8 cellular contexts compared by ENCODE assay signal in the genomic region with DNA sequence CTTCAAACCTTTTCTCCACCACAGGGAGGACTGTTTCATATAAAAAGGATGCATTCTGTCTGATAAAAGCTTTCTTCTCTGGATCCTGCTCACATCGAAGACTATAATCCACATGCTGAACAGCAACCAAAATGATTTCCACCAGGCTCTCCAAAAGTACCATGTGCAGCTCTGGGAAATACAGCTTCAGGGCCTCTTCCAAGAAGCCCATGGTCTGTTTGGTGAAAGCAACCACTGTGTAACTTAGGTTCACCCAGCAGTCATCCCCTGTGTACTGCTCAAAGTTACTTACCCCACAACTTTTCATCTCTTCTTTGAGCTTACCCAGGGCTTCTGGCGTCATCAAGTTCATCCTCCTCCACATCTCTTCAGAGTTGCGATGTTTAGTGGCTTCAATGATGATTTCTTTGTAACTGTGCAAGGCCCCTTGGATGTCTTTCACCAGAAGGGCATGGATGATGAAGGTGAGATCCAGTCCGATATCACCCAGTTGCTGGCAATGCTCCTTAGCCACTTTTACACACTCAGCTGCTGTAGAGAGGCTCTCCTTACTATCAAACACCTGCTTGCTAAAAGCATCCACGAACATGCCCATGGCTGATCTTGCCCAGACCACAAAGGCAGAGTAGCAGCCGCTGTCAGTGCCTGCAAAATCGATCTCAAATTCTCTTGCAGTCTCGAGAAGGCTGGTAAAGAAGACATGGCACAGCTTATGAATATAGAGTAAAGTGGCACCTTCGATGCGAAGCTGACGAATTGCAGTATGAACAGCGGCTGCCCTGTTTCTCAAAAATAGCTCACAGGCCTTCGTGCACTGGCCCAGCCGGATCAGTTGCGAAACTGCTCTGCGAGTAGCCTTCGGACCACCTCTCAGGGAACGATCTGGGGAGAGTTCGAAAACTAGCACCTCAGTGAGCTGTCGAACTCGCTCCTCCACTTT. TPM values are rescaled to one million over a fixed set of nuclear protein-coding genes. Genes with fewer than 3 reads are reported as not detected.
DNase-seq lines count a peak whose midpoint lies in the region; ATAC-seq and TF ChIP-seq lines count a peak whose summit lies in the region.

No MANE protein-coding gene starts in this region.

- no peak for TF ChIP-seq CTCF in CD8-positive, alpha-beta T cell (IDR thresholded peaks at IDR 0.05)
- no peak for TF ChIP-seq CTCF in neural progenitor cell (IDR thresholded peaks at IDR 0.05)

- H3K4me3 Mint-ChIP-seq in CD8-positive, alpha-beta T cell: peak overlapping the region; percentile 97
- H3K4me3 Mint-ChIP-seq in neural progenitor cell: peak overlapping the region; percentile 97

- peak overlapping the region; percentile 98 for H3K4me3 ChIP-seq in CD8-positive, alpha-beta T cell (ENCODE audit: low read depth, low read length)
- H3K4me3 ChIP-seq in ectodermal cell (ENCODE audit: insufficient read depth, low read depth, low read length) (peak overlapping the region; percentile 76), neural progenitor cell (peak overlapping the region; percentile 96)

- peaks cover 22% of the 10 kb centered on the region for H4K20me1 ChIP-seq in neural progenitor cell (ENCODE audit: low read depth)

- no peak overlapping the region for H2AFZ ChIP-seq in neural progenitor cell (replicated peaks)

- no peaks in the 10 kb centered on the region for H3K36me3 ChIP-seq in CD8-positive, alpha-beta T cell (ENCODE audit: insufficient read depth, low read length)
- H3K36me3 ChIP-seq in ectodermal cell (ENCODE audit: control insufficient read depth, insufficient read depth, low read length) (no peaks in the 10 kb centered on the region), neural progenitor cell (no peaks in the 10 kb centered on the region)

- POLR2A ChIA-PET in CD8-positive, alpha-beta T cell (lab: Charles Lee): interaction anchor here (0.9 kb wide), 1 partner anchor 84 kb away, joined by 3 read pairs; no protein-coding TSS in a partner anchor

- peaks cover 62% of the 10 kb centered on the region for H3K36me3 Mint-ChIP-seq in CD8-positive, alpha-beta T cell
- H3K36me3 Mint-ChIP-seq in neural progenitor cell: peaks cover 5% of the 10 kb centered on the region

- peaks cover 10% of the 10 kb centered on the region for H3K9me3 Mint-ChIP-seq in CD8-positive, alpha-beta T cell
- H3K9me3 Mint-ChIP-seq in neural progenitor cell: no peaks in the 10 kb centered on the region

- CTCF ChIA-PET in CD8-positive, alpha-beta T cell (lab: Charles Lee): interaction anchor here (0.6 kb wide), 1 partner anchor 419 kb away, joined by 3 read pairs; no protein-coding TSS in a partner anchor

- no peak for DNase-seq in CD8-positive, alpha-beta T cell
- DNase-seq in NAMALWA (ENCODE audit: low spot score): peak; percentile 22
- no peak for DNase-seq in neural progenitor cell (ENCODE audit: low spot score)
- DNase-seq in NCI-H187 (lab: John Stamatoyannopoulos, UW): no peak

- no peak overlapping the region for H3K27ac ChIP-seq in CD8-positive, alpha-beta T cell (ENCODE audit: low read depth, low read length)
- H3K27ac ChIP-seq in ectodermal cell (ENCODE audit: insufficient read depth, low read depth, low read length, poor library complexity, severe bottlenecking) (no peak overlapping the region), neural progenitor cell (no peak overlapping the region)

- peak overlapping the region; percentile 97 for H3K4me2 ChIP-seq in neural progenitor cell

- H3K9me3 ChIP-seq in CD8-positive, alpha-beta T cell (ENCODE audit: low read length): no peaks in the 10 kb centered on the region
- no peaks in the 10 kb centered on the region for H3K9me3 ChIP-seq in ectodermal cell (ENCODE audit: control insufficient read depth, low read length)
- no peaks in the 10 kb centered on the region for H3K9me3 ChIP-seq in neural progenitor cell (ENCODE audit: low read depth)

- H3K4me1 ChIP-seq in CD8-positive, alpha-beta T cell (ENCODE audit: insufficient read depth, low read length): peaks cover 58% of the 10 kb centered on the region
- peaks cover 24% of the 10 kb centered on the region for H3K4me1 ChIP-seq in ectodermal cell (ENCODE audit: control insufficient read depth, insufficient read depth, low read length)
- H3K4me1 ChIP-seq in neural progenitor cell: peaks cover 44% of the 10 kb centered on the region

- H3F3A ChIP-seq in neural progenitor cell (ENCODE audit: low read depth): peaks cover 17% of the 10 kb centered on the region

- intact Hi-C loops in CD8-positive, alpha-beta T cell (cut with DNase I, micrococcal nuclease): loop anchor here (2.0 to 10.0 kb wide), 6 partner anchors 85 to 1291 kb away; a partner anchor contains a TSS

- peaks cover 72% of the 10 kb centered on the region for H3K79me2 ChIP-seq in neural progenitor cell (ENCODE audit: low read depth)

- peak overlapping the region; percentile 47 for H3K9ac ChIP-seq in neural progenitor cell

- no peaks in the 10 kb centered on the region for H3K27me3 Mint-ChIP-seq in CD8-positive, alpha-beta T cell (ENCODE audit: low read depth)
- H3K27me3 Mint-ChIP-seq in neural progenitor cell (ENCODE audit: insufficient read depth, low read depth): peaks cover 7% of the 10 kb centered on the region

- ATAC-seq in CD8-positive, alpha-beta T cell: no peak
- ATAC-seq in GM18907 (IDR thresholded peaks at IDR 0.05; ENCODE audit: unreplicated experiment) (no peak), HG02840 (IDR thresholded peaks at IDR 0.05; ENCODE audit: low FRiP score, unreplicated experiment) (no peak), HG03280 (IDR thresholded peaks at IDR 0.05; ENCODE audit: unreplicated experiment) (no peak)

- H3K27ac Mint-ChIP-seq in CD8-positive, alpha-beta T cell: peak overlapping the region; percentile 82
- H3K27ac Mint-ChIP-seq in neural progenitor cell: peak overlapping the region; percentile 28

- H3K27me3 ChIP-seq in CD8-positive, alpha-beta T cell (ENCODE audit: insufficient read depth, low read length): no peaks in the 10 kb centered on the region
- H3K27me3 ChIP-seq in ectodermal cell (ENCODE audit: control insufficient read depth, insufficient read depth, low read length, poor library complexity, severe bottlenecking): no peaks in the 10 kb centered on the region
- H3K27me3 ChIP-seq in neural progenitor cell: no peaks in the 10 kb centered on the region

- H3K4me1 Mint-ChIP-seq in CD8-positive, alpha-beta T cell (ENCODE audit: low read depth): peaks cover 68% of the 10 kb centered on the region
- H3K4me1 Mint-ChIP-seq in neural progenitor cell: peaks cover 48% of the 10 kb centered on the region

- 86 to 88% methylated on average over 21 of the region's 21 CpGs for WGBS in ectodermal cell, 2 experiments

RNA-seq across cellular contexts. Expression of a gene that starts 1.7 kb away (rescaled TPM):
- total RNA-seq in CD8-positive, alpha-beta T cell: 10 to 100 TPM; 28.8 to 28.9 TPM
- 8.4 TPM for polyA plus RNA-seq in ectodermal cell (2013, experiment 1 of 4)
- polyA plus RNA-seq in ectodermal cell (2013, experiment 2 of 4): 8.6 TPM
- polyA plus RNA-seq in ectodermal cell (2013, experiment 3 of 4): 5.8 TPM
- 6.5 TPM for polyA plus RNA-seq in ectodermal cell (2013, experiment 4 of 4)
- 10.3 and 11.8 TPM in 2 replicates for total RNA-seq in neural progenitor cell (ENCODE audit: low replicate concordance)

RNA-seq across cellular contexts. Expression of a gene that starts 2.2 kb away (rescaled TPM):
- total RNA-seq in CD8-positive, alpha-beta T cell: 10 to 100 TPM; 30.1 to 31.8 TPM
- polyA plus RNA-seq in ectodermal cell (2013, experiment 1 of 4): 11.2 TPM
- 11.7 TPM for polyA plus RNA-seq in ectodermal cell (2013, experiment 2 of 4)
- 9.7 TPM for polyA plus RNA-seq in ectodermal cell (2013, experiment 3 of 4)
- polyA plus RNA-seq in ectodermal cell (2013, experiment 4 of 4): 12.5 TPM
- 18.7 and 21.5 TPM in 2 replicates for total RNA-seq in neural progenitor cell (ENCODE audit: low replicate concordance)
